ENCODE assay signal across 12 cellular contexts in the genomic region with DNA sequence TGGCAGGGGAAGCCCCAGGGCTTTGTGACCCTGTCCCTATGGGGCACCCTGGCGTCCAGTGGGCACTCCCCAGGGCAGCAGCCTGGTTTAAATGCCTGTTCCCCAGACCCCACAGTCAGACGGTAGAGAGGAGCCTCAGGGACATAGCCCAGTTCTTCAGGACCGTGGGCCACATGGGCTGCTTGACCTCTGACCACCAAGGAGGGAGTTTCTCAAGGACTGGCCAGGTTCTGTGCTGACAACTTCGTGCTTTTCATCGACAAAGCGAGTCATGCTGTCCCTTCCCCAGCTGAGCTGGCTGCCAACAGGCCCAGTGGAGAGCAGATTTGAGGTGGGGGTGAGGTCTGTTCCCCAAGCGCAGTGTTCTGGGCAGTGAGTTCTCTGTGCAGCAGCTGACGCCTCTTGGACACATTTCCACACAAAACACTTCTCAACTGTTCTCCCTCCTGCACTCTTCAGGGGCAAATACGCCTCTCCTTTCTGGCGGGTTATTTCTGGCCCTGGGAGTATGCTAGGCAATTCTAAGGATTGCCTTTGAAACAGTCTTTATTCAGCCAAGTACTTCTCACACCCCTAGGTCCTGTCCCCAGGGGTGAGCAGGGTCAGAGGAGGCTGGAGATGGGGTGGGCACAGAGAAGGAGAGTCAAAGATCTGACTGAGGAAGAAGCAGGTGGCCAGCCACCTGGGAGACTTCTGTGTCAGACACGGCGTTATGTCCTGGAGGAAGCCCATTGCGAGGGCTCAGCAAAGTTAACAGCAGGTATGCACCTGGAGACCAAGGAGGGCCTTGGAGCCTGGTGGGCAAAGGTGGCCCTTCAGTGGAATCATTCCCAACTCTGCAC. TPM values are rescaled to one million over a fixed set of nuclear protein-coding genes. Genes with fewer than 3 reads are reported as not detected.
DNase-seq lines count a peak whose midpoint lies in the region; ATAC-seq and TF ChIP-seq lines count a peak whose summit lies in the region.
"Had no signal": no experiment of that assay in that cellular context is flagged by ENCODE, and none has a peak within 500 bp of the region (broad histone marks: within the 10 kb centered on the region; RNA-seq: fewer than 3 reads in every experiment).

No MANE protein-coding gene starts in this region.

- H3K27me3 ChIP-seq in endodermal cell (ENCODE audit: control insufficient read depth, insufficient read depth, low read length, poor library complexity, severe bottlenecking), result no peaks in the 10 kb centered on the region

- no peak overlapping the region for H3K4me3 Mint-ChIP-seq in activated CD4-positive, alpha-beta T cell treated with anti-CD3 and anti-CD28 coated beads, Interleukin-2, amount 10 ng/mL, durations not matched to agents 24 days and 14 days
- H3K4me3 Mint-ChIP-seq in endodermal cell, result no peak overlapping the region
- H3K4me3 Mint-ChIP-seq: activated naive CD8-positive, alpha-beta T cell treated with anti-CD3 and anti-CD28 coated beads, Interleukin-2, amount 10 ng/mL, durations not matched to agents 7 days and 5 days had no signal

- peaks cover 2% of the 10 kb centered on the region for H3K4me1 Mint-ChIP-seq in activated CD4-positive, alpha-beta T cell treated with anti-CD3 and anti-CD28 coated beads, Interleukin-2, amount 10 ng/mL, durations not matched to agents 24 days and 14 days
- peaks cover 5% of the 10 kb centered on the region for H3K4me1 Mint-ChIP-seq in endodermal cell

- peak overlapping the region; percentile 34 for H3K27ac Mint-ChIP-seq in activated CD4-positive, alpha-beta T cell treated with anti-CD3 and anti-CD28 coated beads, Interleukin-2, amount 10 ng/mL, durations not matched to agents 24 days and 14 days
- H3K27ac Mint-ChIP-seq in endodermal cell, result no peak overlapping the region
- H3K27ac Mint-ChIP-seq: activated naive CD8-positive, alpha-beta T cell treated with anti-CD3 and anti-CD28 coated beads, Interleukin-2, amount 10 ng/mL, durations not matched to agents 7 days and 5 days had no signal

- 89 to 96% methylated on average over 10 to 13 of the region's 13 CpGs for WGBS in endodermal cell (ENCODE audit: insufficient coverage in 1 of 2, insufficient read length in 1 of 2), 2 experiments

- no peaks in the 10 kb centered on the region for H3K27me3 Mint-ChIP-seq in activated CD4-positive, alpha-beta T cell treated with anti-CD3 and anti-CD28 coated beads, Interleukin-2, amount 10 ng/mL, durations not matched to agents 24 days and 14 days
- no peaks in the 10 kb centered on the region for H3K27me3 Mint-ChIP-seq in endodermal cell (ENCODE audit: insufficient read depth)
- H3K27me3 Mint-ChIP-seq: activated naive CD8-positive, alpha-beta T cell treated with anti-CD3 and anti-CD28 coated beads, Interleukin-2, amount 10 ng/mL, durations not matched to agents 7 days and 5 days had no signal

- intact Hi-C loops in activated CD4-positive, alpha-beta T cell treated with anti-CD3 and anti-CD28 coated beads, Interleukin-2, amount 10 ng/mL, durations not matched to agents 24 days and 14 days (cut with micrococcal nuclease), result no loop called here

- H3K9me3 Mint-ChIP-seq in activated CD4-positive, alpha-beta T cell treated with anti-CD3 and anti-CD28 coated beads, Interleukin-2, amount 10 ng/mL, durations not matched to agents 24 days and 14 days, result no peaks in the 10 kb centered on the region
- H3K9me3 Mint-ChIP-seq in endodermal cell, result no peaks in the 10 kb centered on the region
- H3K9me3 Mint-ChIP-seq: activated naive CD8-positive, alpha-beta T cell treated with anti-CD3 and anti-CD28 coated beads, Interleukin-2, amount 10 ng/mL, durations not matched to agents 7 days and 5 days had no signal

- no peak for TF ChIP-seq CTCF in endodermal cell (conservative IDR thresholded peaks at IDR 0.05)

- ATAC-seq in HG03095 (IDR thresholded peaks at IDR 0.05; ENCODE audit: unreplicated experiment), result no peak

- H3K36me3 ChIP-seq in endodermal cell (ENCODE audit: control insufficient read depth, insufficient read depth, low read length), result peaks cover 32% of the 10 kb centered on the region

- peaks cover 22% of the 10 kb centered on the region for H3K36me3 Mint-ChIP-seq in activated CD4-positive, alpha-beta T cell treated with anti-CD3 and anti-CD28 coated beads, Interleukin-2, amount 10 ng/mL, durations not matched to agents 24 days and 14 days (ENCODE audit: low read depth)
- H3K36me3 Mint-ChIP-seq in endodermal cell (ENCODE audit: low read depth), result peaks cover 19% of the 10 kb centered on the region

- no peaks in the 10 kb centered on the region for H3K9me3 ChIP-seq in endodermal cell (ENCODE audit: control insufficient read depth, low read length)

- no peaks in the 10 kb centered on the region for H3K4me1 ChIP-seq in endodermal cell (ENCODE audit: control insufficient read depth, insufficient read depth, low read length)

- H3K4me3 ChIP-seq in endodermal cell (ENCODE audit: low read length), result no peak overlapping the region

- H3K27ac ChIP-seq in endodermal cell (ENCODE audit: low read depth, low read length), result no peak overlapping the region
- H3K27ac ChIP-seq in temporal lobe (ENCODE audit: low read depth, low read length), result peak overlapping the region; percentile 17

- no peak for DNase-seq in activated CD4-positive, alpha-beta T cell treated with anti-CD3 and anti-CD28 coated beads, Interleukin-2, amount 10 ng/mL, durations not matched to agents 24 days and 14 days
- DNase-seq in activated CD4-positive, alpha-beta T cell treated with anti-CD3 and anti-CD28 coated beads for 4 hours, result no peak
- peak; percentile 32 for DNase-seq in endodermal cell
- DNase-seq in medulla oblongata (ENCODE audit: extremely low spot score), result peak; percentile 87
- no peak for DNase-seq in NK-92 treated with Interleukin-12 subunit alpha and Interleukin-12 subunit beta, amount 100 ng/mL, for 24 hours (lab: John Stamatoyannopoulos, UW)
- DNase-seq in stimulated activated naive CD4-positive, alpha-beta T cell treated with Interleukin-2 at 50 U/mL for 16 hours (lab: John Stamatoyannopoulos, UW), result no peak
- DNase-seq: activated CD4-positive, alpha-beta T cell treated with anti-CD3 and anti-CD28 coated beads, Interleukin-2, amount 50 U/mL, for 4 hours; activated naive CD8-positive, alpha-beta T cell treated with anti-CD3 and anti-CD28 coated beads, Interleukin-2, amount 10 ng/mL, durations not matched to agents 7 days and 5 days; NCI-H146; stimulated activated CD4-positive, alpha-beta T cell treated with anti-CD3 and anti-CD28 coated beads, Interleukin-4, amount 100 ng/mL, for 4 hours had no signal

- H3K9ac ChIP-seq in endodermal cell (ENCODE audit: extremely low read depth, low read length, poor library complexity, severe bottlenecking), result no peak overlapping the region

RNA-seq across cellular contexts. Expression of gene CAMK2B, which starts 57.3 kb away (rescaled TPM):
- total RNA-seq in activated CD4-positive, alpha-beta T cell treated with anti-CD3 and anti-CD28 coated beads, Interleukin-2, amount 10 ng/mL, durations not matched to agents 24 days and 14 days, result 1.3 and 1.6 TPM in 2 replicates
- total RNA-seq in endodermal cell (under 1 TPM in 1 of 2 donors, not detected in 1; 0.26 TPM), temporal lobe (76.7 TPM)
- 0.32 TPM for polyA plus RNA-seq in endodermal cell (2013, experiment 1 of 2)
- polyA plus RNA-seq in endodermal cell (2013, experiment 2 of 2), result 1.6 TPM

Comparison
In these comparisons a context has a peak if more than half of its experiments do, and no peak if none do; other contexts are left out.
1. DNase-seq: peak in endodermal cell (single experiment) and medulla oblongata (single experiment); none in activated CD4-positive, alpha-beta T cell treated with anti-CD3 and anti-CD28 coated beads, Interleukin-2, amount 10 ng/mL, durations not matched to agents 24 days and 14 days (single experiment), activated CD4-positive, alpha-beta T cell treated with anti-CD3 and anti-CD28 coated beads for 4 hours (0 of 2), NK-92 treated with Interleukin-12 subunit alpha and Interleukin-12 subunit beta, amount 100 ng/mL, for 24 hours (single experiment) and stimulated activated naive CD4-positive, alpha-beta T cell treated with Interleukin-2 at 50 U/mL for 16 hours (single experiment).
2. RNA of gene CAMK2B, which starts 57.3 kb away (total RNA-seq): 76.7 TPM in temporal lobe (single experiment); 1.3 to 1.6 TPM in activated CD4-positive, alpha-beta T cell treated with anti-CD3 and anti-CD28 coated beads, Interleukin-2, amount 10 ng/mL, durations not matched to agents 24 days and 14 days and 0.26 TPM in endodermal cell; every median in the first group is over 10 times any median in the second.